ENCODE assay signal across 27 cellular contexts in the genomic region with DNA sequence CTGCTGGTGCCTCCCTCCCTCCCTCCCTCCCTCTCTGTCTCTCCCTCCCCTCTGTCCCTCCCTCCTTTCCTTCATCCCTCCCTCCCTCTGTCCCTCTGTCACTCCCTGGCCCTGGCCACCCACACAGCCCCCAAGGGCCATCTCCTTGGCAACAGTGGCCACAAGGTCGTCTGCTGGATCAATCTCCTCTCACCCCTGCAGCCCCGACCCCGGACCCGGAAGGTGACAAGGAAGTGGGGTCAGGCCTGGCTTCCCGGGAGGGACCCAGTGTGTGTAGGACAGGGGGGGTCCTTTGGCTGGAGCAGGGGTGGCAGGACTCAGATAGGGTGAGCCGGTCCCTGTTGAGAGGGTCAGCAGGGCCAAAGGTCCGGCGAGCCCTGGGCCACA.
"Had no signal": no experiment of that assay in that cellular context is flagged by ENCODE, and none has a peak within 500 bp of the region (broad histone marks: within the 10 kb centered on the region; RNA-seq: fewer than 3 reads in every experiment).

No MANE protein-coding gene starts in this region.

- FAIRE-seq: colon had no signal

- H3K9me3 Mint-ChIP-seq: natural killer cell; stimulated activated effector memory CD8-positive, alpha-beta T cell treated with anti-CD3 and anti-CD28 coated beads, Interleukin-12 subunit alpha, Interleukin-12 subunit beta, amount 100 ng/mL, for 72 hours had no signal

- H3K36me3 Mint-ChIP-seq: activated naive CD8-positive, alpha-beta T cell; natural killer cell; stimulated activated effector memory CD8-positive, alpha-beta T cell treated with anti-CD3 and anti-CD28 coated beads, Interleukin-12 subunit alpha, Interleukin-12 subunit beta, amount 100 ng/mL, for 72 hours had no signal

- H3K4me1 Mint-ChIP-seq: activated CD4-positive, alpha-beta T cell treated with anti-CD3 and anti-CD28 coated beads for 36 hours; natural killer cell had no signal

- H3K4me3 ChIP-seq: esophagus squamous epithelium, gastrocnemius medialis, left lung, lower lobe of right lung, right lobe of liver, stomach, tibial artery, upper lobe of right lung had no signal

- DNase-seq: activated CD4-positive, alpha-beta T cell treated with anti-CD3 and anti-CD28 coated beads for 36 hours; activated CD4-positive, alpha-beta T cell treated with anti-CD3 and anti-CD28 coated beads, Interleukin-2, amount 50 U/mL, for 4 hours; activated CD4-positive, CD25-positive, alpha-beta regulatory T cell; activated CD8-positive, alpha-beta memory T cell treated with anti-CD3 and anti-CD28 coated beads for 24 hours; activated effector memory CD4-positive, alpha-beta T cell treated with Interleukin-2 at 50 U/mL for 16 hours; activated naive CD4-positive, alpha-beta T cell treated with Interleukin-2 at 50 U/mL for 16 hours; anterior cingulate cortex; dermis blood vessel endothelial cell; effector CD4-positive, alpha-beta T cell; esophagus squamous epithelium; gastrocnemius medialis; head of caudate nucleus; hypothalamus; kidney glomerular epithelial cell; lower lobe of right lung; mesenchymal stem cell; natural killer cell; stimulated activated CD4-positive, alpha-beta T cell treated with anti-CD3 and anti-CD28 coated beads, Interleukin-4, amount 100 ng/mL, for 24 hours; stomach; tibial artery; upper lobe of right lung had no signal

- H3K27ac ChIP-seq: epithelial cell of prostate, esophagus squamous epithelium, gastrocnemius medialis, left lung, lower lobe of right lung, right lobe of liver, stomach, tibial artery, upper lobe of right lung had no signal

- H3K36me3 ChIP-seq: esophagus squamous epithelium, gastrocnemius medialis, left lung, lower lobe of right lung, right lobe of liver, stomach, tibial artery, upper lobe of right lung had no signal

- H3K4me3 Mint-ChIP-seq: activated CD4-positive, alpha-beta T cell treated with anti-CD3 and anti-CD28 coated beads for 36 hours; activated naive CD8-positive, alpha-beta T cell; natural killer cell; stimulated activated effector memory CD8-positive, alpha-beta T cell treated with anti-CD3 and anti-CD28 coated beads, Interleukin-12 subunit alpha, Interleukin-12 subunit beta, amount 100 ng/mL, for 72 hours had no signal

- ATAC-seq: activated CD4-positive, alpha-beta T cell treated with anti-CD3 and anti-CD28 coated beads for 36 hours; gastrocnemius medialis; left lung; lower lobe of right lung; natural killer cell; right lobe of liver; stimulated activated effector memory CD8-positive, alpha-beta T cell treated with anti-CD3 and anti-CD28 coated beads, Interleukin-12 subunit alpha, Interleukin-12 subunit beta, amount 100 ng/mL, for 72 hours; upper lobe of right lung had no signal

- H3K27ac Mint-ChIP-seq: activated CD4-positive, alpha-beta T cell treated with anti-CD3 and anti-CD28 coated beads for 36 hours; natural killer cell; stimulated activated effector memory CD8-positive, alpha-beta T cell treated with anti-CD3 and anti-CD28 coated beads, Interleukin-12 subunit alpha, Interleukin-12 subunit beta, amount 100 ng/mL, for 72 hours had no signal

- H3K9me3 ChIP-seq: esophagus squamous epithelium, gastrocnemius medialis, left lung, lower lobe of right lung, right lobe of liver, stomach, tibial artery, upper lobe of right lung had no signal
